9 cellular contexts compared by ENCODE assay signal in genomic region chr1:161196521-161197451, GRCh38. TPM values are rescaled to one million over a fixed set of nuclear protein-coding genes. Genes with fewer than 3 reads are reported as not detected.
DNase-seq lines count a peak whose midpoint lies in the region; ATAC-seq and TF ChIP-seq lines count a peak whose summit lies in the region.
"Had no signal": no experiment of that assay in that cellular context is flagged by ENCODE, and none has a peak within 500 bp of the region (broad histone marks: within the 10 kb centered on the region; RNA-seq: fewer than 3 reads in every experiment).

No MANE protein-coding gene starts in this region.

- H3K27me3 ChIP-seq in H7 (ENCODE audit: control insufficient read depth, insufficient read depth, low read length) (no peaks in the 10 kb centered on the region), mammary epithelial cell (ENCODE audit: insufficient read depth, low read length) (no peaks in the 10 kb centered on the region)

- no peak for TF ChIP-seq CTCF in mammary epithelial cell (conservative IDR thresholded peaks at IDR 0.05 in 1 of 2, IDR thresholded peaks at IDR 0.05 in 1 of 2; ENCODE audit: extremely low read depth in 1 of 2, insufficient read depth in 1 of 2, low read depth in 1 of 2, low read length in 2 of 2)

- H3K79me2 ChIP-seq in mammary epithelial cell (ENCODE audit: insufficient read depth, low read length): no peaks in the 10 kb centered on the region

- in situ Hi-C loops in mammary epithelial cell (cut with MboI; ENCODE audit: low sequenced_read_pairs in 2 of 2): loop anchor here in 1 of 2 donors (10.0 to 25.0 kb wide), 2 partner anchors 188 to 541 kb away; partner anchors contain the start of gene DUSP12

- peaks cover 43% of the 10 kb centered on the region for H3K4me1 Mint-ChIP-seq in stimulated activated memory B cell treated with anti-CD40 and anti-IgM and Interleukin-4, amounts not matched to agents 10 μg/mL and 1 μg/mL and 100 μg/mL, for 72 hours

- 66% methylated on average over 20 of the region's 27 CpGs for WGBS in mammary epithelial cell (ENCODE audit: low coverage, missing lambda C conversion rate)

- H2AFZ ChIP-seq in mammary epithelial cell (ENCODE audit: low read depth, low read length): peak overlapping the region; percentile 44

- no peak overlapping the region for H3K27ac ChIP-seq in mammary epithelial cell (ENCODE audit: insufficient read depth, low read depth, low read length)

- DNase-seq in H7 (peak; percentile 65), mammary epithelial cell (no peak), islet precursor cell (peak; percentile 83), NCI-H2029 (lab: John Stamatoyannopoulos, UW) (no peak), occipital lobe (lab: John Stamatoyannopoulos, UW) (no peak)
- no peak for DNase-seq in activated effector memory CD4-positive, alpha-beta T cell treated with Interleukin-2 at 50 U/mL for 16 hours
- DNase-seq: activated naive CD8-positive, alpha-beta T cell treated with anti-CD3 and anti-CD28 coated beads, Interleukin-2, amount 50 U/mL, for 24 hours had no signal

- no peak overlapping the region for H3K9ac ChIP-seq in mammary epithelial cell (ENCODE audit: insufficient read depth, low read length)

- no peaks in the 10 kb centered on the region for H4K20me1 ChIP-seq in mammary epithelial cell (ENCODE audit: insufficient read depth, low read length)

- intact Hi-C loops in mammary epithelial cell (cut with micrococcal nuclease): no loop called here

- no peak for ATAC-seq in stimulated activated memory B cell treated with anti-CD40 and anti-IgM and Interleukin-4, amounts not matched to agents 10 μg/mL and 1 μg/mL and 100 μg/mL, for 72 hours
- ATAC-seq in HG02588 (IDR thresholded peaks at IDR 0.05; ENCODE audit: unreplicated experiment): no peak
- ATAC-seq: activated naive CD8-positive, alpha-beta T cell treated with anti-CD3 and anti-CD28 coated beads, Interleukin-2, amount 50 U/mL, for 24 hours had no signal

- CTCF ChIA-PET in mammary epithelial cell (lab: Charles Lee; ENCODE audit: low non-redundant PET): no interaction called here

- no peak overlapping the region for H3K4me3 Mint-ChIP-seq in stimulated activated memory B cell treated with anti-CD40 and anti-IgM and Interleukin-4, amounts not matched to agents 10 μg/mL and 1 μg/mL and 100 μg/mL, for 72 hours
- H3K4me3 Mint-ChIP-seq: activated naive CD8-positive, alpha-beta T cell treated with anti-CD3 and anti-CD28 coated beads, Interleukin-2, amount 50 U/mL, for 24 hours had no signal

- H3K4me3 ChIP-seq in H7 (ENCODE audit: insufficient read depth, low read depth, low read length) (peak overlapping the region; percentile 30), mammary epithelial cell (replicated peaks in 1 of 3; ENCODE audit: insufficient read depth in 1 of 3, low read depth in 2 of 3, low read length in 3 of 3) (no peak overlapping the region)

- H3K36me3 ChIP-seq in H7 (replicated peaks; ENCODE audit: control insufficient read depth, insufficient read depth, low read length) (peaks cover 15% of the 10 kb centered on the region), mammary epithelial cell (ENCODE audit: insufficient read depth, low read length) (no peaks in the 10 kb centered on the region)

- dilution Hi-C loops in mammary epithelial cell (cut with HindIII; ENCODE audit: low sequenced_read_pairs): no loop called here

- H3K4me1 ChIP-seq in mammary epithelial cell (ENCODE audit: insufficient read depth, low read length): peaks cover 38% of the 10 kb centered on the region

- no peaks in the 10 kb centered on the region for H3K36me3 Mint-ChIP-seq in stimulated activated memory B cell treated with anti-CD40 and anti-IgM and Interleukin-4, amounts not matched to agents 10 μg/mL and 1 μg/mL and 100 μg/mL, for 72 hours

- no peak overlapping the region for H3K4me2 ChIP-seq in mammary epithelial cell (ENCODE audit: insufficient read depth, low read depth, low read length)

- BruUV-seq in mammary epithelial cell (replicated peaks; lab: Mats Ljungman, UMichigan): no TSS peak

- peak overlapping the region; percentile 40 for H3K27ac Mint-ChIP-seq in stimulated activated memory B cell treated with anti-CD40 and anti-IgM and Interleukin-4, amounts not matched to agents 10 μg/mL and 1 μg/mL and 100 μg/mL, for 72 hours
- H3K27ac Mint-ChIP-seq: activated naive CD8-positive, alpha-beta T cell treated with anti-CD3 and anti-CD28 coated beads, Interleukin-2, amount 50 U/mL, for 24 hours had no signal

- H3K9me3 Mint-ChIP-seq in stimulated activated memory B cell treated with anti-CD40 and anti-IgM and Interleukin-4, amounts not matched to agents 10 μg/mL and 1 μg/mL and 100 μg/mL, for 72 hours: no peaks in the 10 kb centered on the region
- H3K9me3 Mint-ChIP-seq: activated naive CD8-positive, alpha-beta T cell treated with anti-CD3 and anti-CD28 coated beads, Interleukin-2, amount 50 U/mL, for 24 hours had no signal

- H3K27me3 Mint-ChIP-seq in stimulated activated memory B cell treated with anti-CD40 and anti-IgM and Interleukin-4, amounts not matched to agents 10 μg/mL and 1 μg/mL and 100 μg/mL, for 72 hours: no peaks in the 10 kb centered on the region
- H3K27me3 Mint-ChIP-seq: activated naive CD8-positive, alpha-beta T cell treated with anti-CD3 and anti-CD28 coated beads, Interleukin-2, amount 50 U/mL, for 24 hours had no signal

- H3K9me3 ChIP-seq in mammary epithelial cell (replicated peaks; ENCODE audit: insufficient read depth, low read length): no peaks in the 10 kb centered on the region

RNA-seq across cellular contexts. Expression of gene ADAMTS4, which starts 2.1 kb away (rescaled TPM):
- total RNA-seq in H7 (2014; rRNA removed; shearing (Covaris generic)): 9.0 and 11.7 TPM in 2 replicates
- under 1 TPM; 0.16 to 0.17 TPM for total RNA-seq in mammary epithelial cell
- 0.07 TPM for polyA plus RNA-seq in mammary epithelial cell
- polyA minus RNA-seq in mammary epithelial cell: 0.16 TPM
- total RNA-seq in occipital lobe: 0.62 TPM

RNA-seq across cellular contexts. Expression of gene NDUFS2, which starts 5.4 kb away (rescaled TPM):
- total RNA-seq in H7 (2014; rRNA removed; shearing (Covaris generic)): 278 and 312 TPM in 2 replicates
- total RNA-seq in mammary epithelial cell: 10 to 100 TPM; 69.3 to 82.6 TPM
- polyA plus RNA-seq in mammary epithelial cell: 112 TPM
- polyA minus RNA-seq in mammary epithelial cell: 117 TPM
- 85.2 TPM for total RNA-seq in occipital lobe

RNA-seq across cellular contexts. Expression of gene FCER1G, which starts 18.3 kb away (rescaled TPM):
- 0.35 TPM in 1 of 2 replicates, not detected in the other for total RNA-seq in H7 (2014; rRNA removed; shearing (Covaris generic))
- total RNA-seq in mammary epithelial cell (1 to 10 TPM in 1 of 2 donors, under 1 TPM in 1; 0.50 to 1.0 TPM), occipital lobe (1.6 TPM)
- 0.17 TPM for polyA plus RNA-seq in mammary epithelial cell
- not detected for polyA minus RNA-seq in mammary epithelial cell

RNA-seq across cellular contexts. Expression of gene B4GALT3, which starts 19.5 kb away (rescaled TPM):
- 105 and 106 TPM in 2 replicates for total RNA-seq in H7 (2014; rRNA removed; shearing (Covaris generic))
- total RNA-seq in mammary epithelial cell: 10 to 100 TPM; 25.8 to 32.1 TPM
- polyA plus RNA-seq in mammary epithelial cell: 33.8 TPM
- 120 TPM for polyA minus RNA-seq in mammary epithelial cell
- 21.4 TPM for total RNA-seq in occipital lobe

RNA-seq across cellular contexts. Expression of gene APOA2, which starts 26.6 kb away (rescaled TPM):
- 7.2 TPM in 1 of 2 replicates, not detected in the other for total RNA-seq in H7 (2014; rRNA removed; shearing (Covaris generic))
- total RNA-seq in mammary epithelial cell (not detected), occipital lobe (not detected)
- polyA plus RNA-seq in mammary epithelial cell: not detected
- polyA minus RNA-seq in mammary epithelial cell: not detected

Comparison
In these comparisons a context has a peak if more than half of its experiments do, and no peak if none do; other contexts are left out.
1. DNase-seq: peak in H7 (single experiment) and islet precursor cell (single experiment); none in mammary epithelial cell (single experiment), activated effector memory CD4-positive, alpha-beta T cell treated with Interleukin-2 at 50 U/mL for 16 hours (single experiment), NCI-H2029 (single experiment) and occipital lobe (single experiment).